Comparison of ENCODE assay signal across 23 cellular contexts in genomic region chr17:33369876-33370275, GRCh38.
"Had no signal": no experiment of that assay in that cellular context is flagged by ENCODE, and none has a peak within 500 bp of the region (broad histone marks: within the 10 kb centered on the region; RNA-seq: fewer than 3 reads in every experiment).

No MANE protein-coding gene starts in this region.

- H3K27ac Mint-ChIP-seq: naive thymus-derived CD8-positive, alpha-beta T cell; nephron progenitor cell; stimulated activated memory B cell treated with anti-CD40 and anti-IgM and Interleukin-4, amounts not matched to agents 10 μg/mL and 1 μg/mL and 100 μg/mL, for 72 hours had no signal

- H3K9me3 Mint-ChIP-seq: nephron progenitor cell had no signal

- H3K9me3 ChIP-seq: ovary, psoas muscle, sigmoid colon, thoracic aorta, tibial nerve, upper lobe of right lung, uterus had no signal

- H3K36me3 Mint-ChIP-seq: naive thymus-derived CD8-positive, alpha-beta T cell; stimulated activated memory B cell treated with anti-CD40 and anti-IgM and Interleukin-4, amounts not matched to agents 10 μg/mL and 1 μg/mL and 100 μg/mL, for 72 hours had no signal

- ATAC-seq: left lobe of liver; naive thymus-derived CD8-positive, alpha-beta T cell; psoas muscle; right cardiac atrium; stimulated activated memory B cell treated with anti-CD40 and anti-IgM and Interleukin-4, amounts not matched to agents 10 μg/mL and 1 μg/mL and 100 μg/mL, for 72 hours; stimulated activated naive CD8-positive, alpha-beta T cell treated with anti-CD3 and anti-CD28 coated beads, Interleukin-15, Interleukin-2, amounts not matched to agents 100 U/mL and 50 U/mL, for 24 hours; upper lobe of right lung had no signal

- H3K27me3 ChIP-seq: ovary, sigmoid colon, tibial nerve, upper lobe of right lung, uterus had no signal

- H3K27ac ChIP-seq: dorsolateral prefrontal cortex, ovary, psoas muscle, sigmoid colon, spleen, thoracic aorta, tibial nerve, upper lobe of right lung, uterus had no signal

- H3K4me1 Mint-ChIP-seq: naive thymus-derived CD8-positive, alpha-beta T cell; nephron progenitor cell; stimulated activated memory B cell treated with anti-CD40 and anti-IgM and Interleukin-4, amounts not matched to agents 10 μg/mL and 1 μg/mL and 100 μg/mL, for 72 hours had no signal

- DNase-seq: dorsolateral prefrontal cortex; effector CD4-positive, alpha-beta T cell; kidney; mesenchymal stem cell; midbrain; naive thymus-derived CD8-positive, alpha-beta T cell; nephron progenitor cell; occipital lobe; ovary; posterior cingulate gyrus; psoas muscle; right cardiac atrium; sigmoid colon; spleen; stimulated activated CD4-positive, alpha-beta T cell treated with anti-CD3 and anti-CD28 coated beads, Interleukin-4, amount 100 ng/mL, for 4 hours; stimulated activated naive CD8-positive, alpha-beta T cell treated with anti-CD3 and anti-CD28 coated beads, Interleukin-15, Interleukin-2, amounts not matched to agents 100 U/mL and 50 U/mL, for 24 hours; upper lobe of right lung; uterus had no signal

- H3K4me1 ChIP-seq: psoas muscle, sigmoid colon, spleen, tibial nerve, upper lobe of right lung, uterus had no signal

- H3K4me3 Mint-ChIP-seq: naive thymus-derived CD8-positive, alpha-beta T cell; nephron progenitor cell; stimulated activated memory B cell treated with anti-CD40 and anti-IgM and Interleukin-4, amounts not matched to agents 10 μg/mL and 1 μg/mL and 100 μg/mL, for 72 hours had no signal

- H3K4me3 ChIP-seq: dorsolateral prefrontal cortex, lung, ovary, psoas muscle, sigmoid colon, spleen, thoracic aorta, tibial nerve, upper lobe of right lung, uterus had no signal

- H3K36me3 ChIP-seq: ovary, sigmoid colon, spleen, thoracic aorta, tibial nerve, upper lobe of right lung, uterus had no signal
